ENCODE assay signal across 9 cellular contexts in the genomic region with DNA sequence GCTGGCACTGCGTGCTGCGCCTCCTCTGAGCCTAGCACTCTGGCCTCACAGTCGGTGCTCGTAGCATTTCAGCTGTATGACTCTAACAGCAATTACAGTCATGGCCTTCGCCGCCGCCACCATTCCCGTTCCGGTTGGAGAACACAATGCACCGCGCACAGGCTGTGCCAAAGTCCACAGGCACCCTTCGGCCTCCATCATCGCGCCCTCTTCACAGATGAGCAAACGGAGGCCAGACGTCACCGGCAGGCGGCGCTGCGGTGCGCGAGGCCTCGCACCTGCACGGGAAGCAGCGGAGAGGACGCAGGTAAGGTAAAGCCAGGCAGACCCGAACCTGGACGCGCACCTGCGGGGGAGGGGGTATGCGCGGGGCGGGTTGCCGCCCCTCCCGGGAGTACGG.
DNase-seq lines count a peak whose midpoint lies in the region; ATAC-seq and TF ChIP-seq lines count a peak whose summit lies in the region.
"Had no signal": no experiment of that assay in that cellular context is flagged by ENCODE, and none has a peak within 500 bp of the region (broad histone marks: within the 10 kb centered on the region; RNA-seq: fewer than 3 reads in every experiment).

No MANE protein-coding gene starts in this region.

- H3K9ac ChIP-seq in HCT116 (ENCODE audit: low read length) = no peak overlapping the region

- BruUV-seq in HCT116 (replicated peaks; lab: Mats Ljungman, UMichigan) = no TSS peak

- no peaks in the 10 kb centered on the region for H3K9me3 ChIP-seq in HCT116 (ENCODE audit: control insufficient read depth in 1 of 2, insufficient read depth in 1 of 2, low read depth in 1 of 2, low read length in 2 of 2)
- peaks cover 0 to 10% (median 0%) of the 10 kb centered on the region in 3 donors for H3K9me3 ChIP-seq in gastroesophageal sphincter

- TF ChIP-seq POLR2A in HCT116 (IDR thresholded peaks at IDR 0.05; ENCODE audit: borderline replicate concordance, extremely low read depth, insufficient read depth, insufficient read length) (no peak), gastroesophageal sphincter (IDR thresholded peaks at IDR 0.05) (no peak)

- H3K4me1 ChIP-seq in HCT116 (ENCODE audit: control insufficient read depth in 1 of 2, insufficient read depth in 2 of 2, low read length in 2 of 2) (peaks cover 0 to 12% of the 10 kb centered on the region in 2 experiments; a peak in 2 of 4 replicates), gastroesophageal sphincter (peaks cover 0 to 46% (median 10%) of the 10 kb centered on the region in 3 donors)

- no peaks in the 10 kb centered on the region for H3K36me3 ChIP-seq in HCT116 (ENCODE audit: control insufficient read depth in 1 of 2, insufficient read depth in 2 of 2, low read length in 2 of 2)
- no peaks in the 10 kb centered on the region for H3K36me3 ChIP-seq in gastroesophageal sphincter

- CTCF ChIA-PET in HCT116 (lab: Charles Lee) = interaction anchor here (1.4 kb wide), 1 partner anchor 7 kb away, joined by 3 read pairs; no protein-coding TSS in a partner anchor

- no peak overlapping the region for H3K27ac ChIP-seq in HCT116 (ENCODE audit: low read depth, low read length)
- no peak overlapping the region for H3K27ac ChIP-seq in gastroesophageal sphincter

- RAD21 ChIA-PET in HCT116 (lab: Charles Lee; ENCODE audit: low non-redundant PET in 1 of 2, low total read pairs in 2 of 2, uncharacterized antibody in 2 of 2, unreplicated experiment in 2 of 2) = no interaction called here

- no peaks in the 10 kb centered on the region for H3K27me3 ChIP-seq in HCT116 (ENCODE audit: insufficient read depth, low read length)
- H3K27me3 ChIP-seq in gastroesophageal sphincter = peaks cover 52% of the 10 kb centered on the region

- WGBS in gastroesophageal sphincter (ENCODE audit: low coverage in 1 of 2), 2 donors = 13 to 92% methylated on average over 2 to 6 of the region's 36 CpGs

- TF ChIP-seq EP300 in gastroesophageal sphincter (IDR thresholded peaks at IDR 0.05) = no peak

- POLR2A ChIA-PET in HCT116 (lab: Charles Lee) = no interaction called here

- H3K79me2 ChIP-seq in HCT116 (ENCODE audit: insufficient read depth, low read length) = no peaks in the 10 kb centered on the region

- intact Hi-C loops in HCT116 (cut with micrococcal nuclease) = loop anchor here (2.0 kb wide), 1 partner anchor 137 kb away; no protein-coding TSS in a partner anchor

- no peaks in the 10 kb centered on the region for H4K20me1 ChIP-seq in HCT116 (ENCODE audit: insufficient read depth)

- no peak overlapping the region for H2AFZ ChIP-seq in HCT116 (ENCODE audit: low read depth, low read length, poor library complexity, severe bottlenecking)

- no peak overlapping the region for H3K4me3 ChIP-seq in HCT116 (replicated peaks in 1 of 2; ENCODE audit: low read depth in 1 of 2, low read length in 2 of 2)
- H3K4me3 ChIP-seq in gastroesophageal sphincter = no peak overlapping the region

- TF ChIP-seq CTCF in HCT116 (IDR thresholded peaks at IDR 0.05 in 2 of 3, conservative IDR thresholded peaks at IDR 0.05 in 1 of 3; ENCODE audit: borderline replicate concordance in 1 of 3, insufficient read depth in 1 of 3, low read depth in 2 of 3, low read length in 2 of 3) (peak; percentile 26 to 55 (median 38); a peak in 4 of 6 replicates), gastroesophageal sphincter (IDR thresholded peaks at IDR 0.05) (peak in 1 of 4 experiments; percentile 37)

- ATAC-seq in HCT116 = peak; percentile 31
- no peak for ATAC-seq in HG03135 (IDR thresholded peaks at IDR 0.05; ENCODE audit: unreplicated experiment)
- no peak for ATAC-seq in GM19395 (IDR thresholded peaks at IDR 0.05; ENCODE audit: unreplicated experiment)
- ATAC-seq in gastroesophageal sphincter = no peak

- H3K4me2 ChIP-seq in HCT116 (ENCODE audit: low read length) = no peak overlapping the region

- H3K9me2 ChIP-seq in HCT116 (ENCODE audit: insufficient read depth) = no peaks in the 10 kb centered on the region

- peak; percentile 23; the same call in 1 of the 2 replicates for TF ChIP-seq RAD21 in HCT116 (IDR thresholded peaks at IDR 0.05; ENCODE audit: low read depth)

- DNase-seq in HCT116 (ENCODE audit: low read depth, low spot score) = no peak
- DNase-seq in activated T-cell treated with anti-CD3 and anti-CD28 coated beads, Interleukin-2, amount 50 U/mL, for 1 hour = peak; percentile 59
- peak; percentile 74 for DNase-seq in iPS-NIHi11 (ENCODE audit: low spot score)
- DNase-seq in stimulated activated CD8-positive, alpha-beta memory T cell treated with anti-CD3 and anti-CD28 coated beads, Interleukin-15, amount 100 ng/mL, for 24 hours (ENCODE audit: low read depth) = peak; percentile 23
- DNase-seq in foreskin melanocyte = no peak
- DNase-seq: NCI-H1417 had no signal

TF ChIP-seq in HCT116, 20 proteins besides CTCF, POLR2A, EP300 and RAD21:
- no peak for TF ChIP-seq EZH2 (IDR thresholded peaks at IDR 0.05)
- TF ChIP-seq, protein P1, sequence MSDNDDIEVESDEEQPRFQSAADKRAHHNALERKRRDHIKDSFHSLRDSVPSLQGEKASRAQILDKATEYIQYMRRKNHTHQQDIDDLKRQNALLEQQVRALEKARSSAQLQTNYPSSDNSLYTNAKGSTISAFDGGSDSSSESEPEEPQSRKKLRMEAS (IDR thresholded peaks at IDR 0.05) = peak; percentile 54
- TF ChIP-seq, protein P2, sequence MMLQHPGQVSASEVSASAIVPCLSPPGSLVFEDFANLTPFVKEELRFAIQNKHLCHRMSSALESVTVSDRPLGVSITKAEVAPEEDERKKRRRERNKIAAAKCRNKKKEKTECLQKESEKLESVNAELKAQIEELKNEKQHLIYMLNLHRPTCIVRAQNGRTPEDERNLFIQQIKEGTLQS (IDR thresholded peaks at IDR 0.05) = no peak
- TF ChIP-seq JUND (IDR thresholded peaks at IDR 0.05) = no peak
TF ChIP-seq in HCT116: peak in this region for 1.

Comparison
In these comparisons a context has a peak if more than half of its experiments do, and no peak if none do; other contexts are left out.
1. DNase-seq: peak in activated T-cell treated with anti-CD3 and anti-CD28 coated beads, Interleukin-2, amount 50 U/mL, for 1 hour (single experiment), iPS-NIHi11 (single experiment) and stimulated activated CD8-positive, alpha-beta memory T cell treated with anti-CD3 and anti-CD28 coated beads, Interleukin-15, amount 100 ng/mL, for 24 hours (single experiment); none in HCT116 (single experiment) and foreskin melanocyte (single experiment).